25 cellular contexts compared by ENCODE assay signal in the genomic region with DNA sequence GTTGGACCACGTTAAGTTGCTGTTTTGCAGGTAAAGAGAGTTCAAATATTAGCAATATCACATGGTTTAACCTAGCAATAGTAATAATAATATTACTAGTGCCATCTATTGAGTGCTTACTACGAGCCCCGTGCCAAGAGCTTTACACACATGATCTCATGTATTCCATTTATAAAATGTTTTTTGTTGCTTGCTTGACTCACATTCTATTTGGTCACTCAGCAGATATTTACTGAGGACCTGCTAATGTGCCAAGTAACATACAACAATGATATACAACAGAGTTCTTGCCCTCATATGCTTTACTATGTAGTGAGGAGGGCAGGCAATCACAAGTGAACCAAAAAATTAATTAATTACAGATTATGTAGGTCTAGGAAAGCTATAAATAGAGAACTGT. TPM values are rescaled to one million over a fixed set of nuclear protein-coding genes. Genes with fewer than 3 reads are reported as not detected.
A peak's percentile ranks its signal among the peaks of the same experiment; 100 is the strongest.
DNase-seq lines count a peak whose midpoint lies in the region; ATAC-seq, FAIRE-seq and TF ChIP-seq lines count a peak whose summit lies in the region.
"Had no signal": no experiment of that assay in that cellular context is flagged by ENCODE, and none has a peak within 500 bp of the region (broad histone marks: within the 10 kb centered on the region; RNA-seq: fewer than 3 reads in every experiment).

No MANE protein-coding gene starts in this region.

- H3K27me3 ChIP-seq in OCI-LY1 (ENCODE audit: insufficient read depth, low read length) (no peaks in the 10 kb centered on the region), muscle layer of colon (ENCODE audit: control insufficient read depth in 1 of 2, insufficient read depth in 2 of 2, low read length in 2 of 2) (no peaks in the 10 kb centered on the region), tibial artery (no peaks in the 10 kb centered on the region), mesendoderm (ENCODE audit: insufficient read depth, low read length, poor library complexity) (no peaks in the 10 kb centered on the region)
- H3K27me3 ChIP-seq: BE2C had no signal

- no peak overlapping the region for H3K4me3 ChIP-seq in OCI-LY1 (ENCODE audit: low read depth, low read length, poor library complexity, severe bottlenecking)
- H3K4me3 ChIP-seq in coronary artery: peak overlapping the region; percentile 26
- H3K4me3 ChIP-seq in muscle layer of colon (ENCODE audit: low read depth in 1 of 2, low read length in 2 of 2): no peak overlapping the region
- no peak overlapping the region for H3K4me3 ChIP-seq in tibial artery
- no peak overlapping the region for H3K4me3 ChIP-seq in mesendoderm (ENCODE audit: low read length)
- H3K4me3 ChIP-seq: GM12878 had no signal

- no peak for TF ChIP-seq CTCF in OCI-LY1 (IDR thresholded peaks at IDR 0.05; ENCODE audit: low read length)
- TF ChIP-seq CTCF in coronary artery (IDR thresholded peaks at IDR 0.05): no peak
- TF ChIP-seq CTCF in tibial artery (IDR thresholded peaks at IDR 0.05): no peak

- no peaks in the 10 kb centered on the region for H4K20me1 ChIP-seq in OCI-LY1 (ENCODE audit: insufficient read depth, low read length)

- H4K5ac ChIP-seq in mesendoderm (ENCODE audit: low read length): no peak overlapping the region

- H3K27ac ChIP-seq in OCI-LY1 (ENCODE audit: low read depth, low read length, poor library complexity, severe bottlenecking) (no peak overlapping the region), coronary artery (peak overlapping the region in 1 of 2 donors; percentile 30), muscle layer of colon (ENCODE audit: low read depth, low read length) (peak overlapping the region; percentile 27), tibial artery (peak overlapping the region; percentile 39 to 41), mesendoderm (ENCODE audit: low read depth, low read length) (no peak overlapping the region)

- H2BK15ac ChIP-seq in mesendoderm (replicated peaks; ENCODE audit: low read depth): no peak overlapping the region

- no peak overlapping the region for H3K9ac ChIP-seq in OCI-LY1 (ENCODE audit: low read length)
- H3K9ac ChIP-seq in muscle layer of colon (ENCODE audit: low read length): no peak overlapping the region
- no peak overlapping the region for H3K9ac ChIP-seq in mesendoderm (ENCODE audit: low read length)

- no peak overlapping the region for H3K56ac ChIP-seq in mesendoderm (ENCODE audit: low read length)

- no peaks in the 10 kb centered on the region for H3K9me2 ChIP-seq in OCI-LY1 (ENCODE audit: low read depth, low read length)

- H3K79me1 ChIP-seq in mesendoderm (ENCODE audit: low read length): no peaks in the 10 kb centered on the region

- no peak overlapping the region for H3K4ac ChIP-seq in mesendoderm (ENCODE audit: low read depth, low read length)

- H3K4me2 ChIP-seq in OCI-LY1 (ENCODE audit: low read length) (no peak overlapping the region), mesendoderm (ENCODE audit: low read length) (no peak overlapping the region)

- H3K36me3 ChIP-seq in OCI-LY1 (ENCODE audit: insufficient read depth, low read length) (no peaks in the 10 kb centered on the region), muscle layer of colon (ENCODE audit: insufficient read depth, low read length) (no peaks in the 10 kb centered on the region), tibial artery (no peaks in the 10 kb centered on the region), mesendoderm (ENCODE audit: control insufficient read depth, insufficient read depth, low read length) (no peaks in the 10 kb centered on the region)
- H3K36me3 ChIP-seq: BE2C had no signal

- WGBS in mesendoderm (ENCODE audit: extremely low coverage, insufficient coverage, low lambda C conversion rate): no CpG with 5 or more reads among the region's 3 CpGs

- no peak for TF ChIP-seq POLR2A in H54 (IDR thresholded peaks at IDR 0.05; ENCODE audit: low read depth, low read length)

- FAIRE-seq in H54 (lab: Jason Lieb, UNC): no peak
- FAIRE-seq: A204.1, GM12878, HTR-8/SVneo had no signal

- H2AK5ac ChIP-seq in mesendoderm (ENCODE audit: low read length): no peak overlapping the region

- intact Hi-C loops in tibial artery (cut with DNase I; ENCODE audit: low total_unique reads): no loop called here

- H3K18ac ChIP-seq in mesendoderm (ENCODE audit: low read length): no peak overlapping the region

- H2AFZ ChIP-seq in OCI-LY1 (ENCODE audit: low read length): peak overlapping the region; percentile 49; the same call in 1 of the 2 replicates

- H3K23ac ChIP-seq in mesendoderm (ENCODE audit: low read length): no peak overlapping the region

- H3F3A ChIP-seq in OCI-LY1 (ENCODE audit: insufficient read depth, low read length): no peaks in the 10 kb centered on the region

- H3K4me1 ChIP-seq in OCI-LY1 (ENCODE audit: insufficient read depth, low read length, severe bottlenecking) (peaks cover 51% of the 10 kb centered on the region), muscle layer of colon (ENCODE audit: insufficient read depth, low read length) (peaks cover 47% of the 10 kb centered on the region), tibial artery (peaks cover 7 to 49% (median 16%) of the 10 kb centered on the region in 4 donors), mesendoderm (ENCODE audit: control insufficient read depth, low read depth, low read length) (no peaks in the 10 kb centered on the region)
- H3K4me1 ChIP-seq: BE2C had no signal

- no peak overlapping the region for H2BK5ac ChIP-seq in mesendoderm (ENCODE audit: low read length)

- no peaks in the 10 kb centered on the region for H3K9me3 ChIP-seq in OCI-LY1 (ENCODE audit: low read length)
- no peaks in the 10 kb centered on the region for H3K9me3 ChIP-seq in muscle layer of colon (ENCODE audit: low read length)
- H3K9me3 ChIP-seq in tibial artery: no peaks in the 10 kb centered on the region
- H3K9me3 ChIP-seq: BE2C had no signal

- H4K8ac ChIP-seq in mesendoderm (ENCODE audit: low read depth, low read length): no peak overlapping the region

- ATAC-seq in GM19463 (IDR thresholded peaks at IDR 0.05; ENCODE audit: unreplicated experiment): no peak
- ATAC-seq: HCT116 had no signal

- H3K79me2 ChIP-seq in OCI-LY1 (ENCODE audit: insufficient read depth, low read length) (no peaks in the 10 kb centered on the region), mesendoderm (ENCODE audit: control insufficient read depth, insufficient read depth, low read length) (no peaks in the 10 kb centered on the region)

- no peak overlapping the region for H2BK120ac ChIP-seq in mesendoderm (ENCODE audit: low read depth, low read length)

- DNase-seq in coronary artery (ENCODE audit: low spot score): no peak
- DNase-seq in tibial artery: no peak
- DNase-seq in dedifferentiated amniotic fluid mesenchymal stem cell (ENCODE audit: extremely low spot score): no peak
- DNase-seq in mesendoderm: no peak
- DNase-seq in H54 (ENCODE audit: insufficient read length, low spot score): no peak
- DNase-seq: ACHN; BE2C; C1 segment of cervical spinal cord; CD4-positive, CD25-positive, alpha-beta regulatory T cell; CD8-positive, alpha-beta memory T cell; COR-L47; DMS 273 treated with DMSO at 0.1 percent for 48 hours; DMS53; DND-41; EL; H7; HFFc6; IMR-90 had no signal

RNA-seq across cellular contexts. Expression of a gene that starts 36.7 kb away (rescaled TPM):
- polyA plus RNA-seq in mesendoderm (2013, experiment 1 of 2): 7.6 TPM
- 8.1 TPM for polyA plus RNA-seq in mesendoderm (2013, experiment 2 of 2)
- polyA plus RNA-seq: CD8-positive, alpha-beta memory T cell had no signal

Comparison
In these comparisons a context has a peak if more than half of its experiments do, and no peak if none do; other contexts are left out.
1. H3K27ac ChIP-seq: peak in muscle layer of colon (single experiment) and tibial artery (2 of 2); none in OCI-LY1 (single experiment) and mesendoderm (single experiment).